ENCODE assay signal across 1 cellular context in the genomic region with DNA sequence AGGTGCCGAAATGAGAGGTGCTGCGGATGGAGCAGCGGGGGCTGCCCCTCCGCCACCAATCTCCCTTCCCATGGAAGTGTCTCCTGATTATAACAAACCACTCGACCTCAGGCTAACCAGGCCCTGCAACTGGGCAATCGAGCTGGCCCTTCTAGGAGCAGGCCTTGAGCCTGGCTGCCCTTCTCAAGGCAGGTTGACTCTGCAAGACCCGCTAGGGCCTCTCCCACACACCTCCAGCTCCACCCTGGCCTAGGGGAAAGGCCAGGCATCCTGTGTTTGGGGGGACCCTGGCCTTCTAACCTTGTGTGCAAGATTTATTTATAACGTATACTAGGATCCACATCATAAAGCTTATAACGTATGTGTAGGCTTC.
A peak's percentile ranks its signal among the peaks of the same experiment; 100 is the strongest.
TF ChIP-seq lines count a peak whose summit lies in the region.

No MANE protein-coding gene starts in this region.

TF ChIP-seq in HCT116, 20 proteins besides CTCF, POLR2A, EP300 and RAD21:
- TF ChIP-seq, protein P1, sequence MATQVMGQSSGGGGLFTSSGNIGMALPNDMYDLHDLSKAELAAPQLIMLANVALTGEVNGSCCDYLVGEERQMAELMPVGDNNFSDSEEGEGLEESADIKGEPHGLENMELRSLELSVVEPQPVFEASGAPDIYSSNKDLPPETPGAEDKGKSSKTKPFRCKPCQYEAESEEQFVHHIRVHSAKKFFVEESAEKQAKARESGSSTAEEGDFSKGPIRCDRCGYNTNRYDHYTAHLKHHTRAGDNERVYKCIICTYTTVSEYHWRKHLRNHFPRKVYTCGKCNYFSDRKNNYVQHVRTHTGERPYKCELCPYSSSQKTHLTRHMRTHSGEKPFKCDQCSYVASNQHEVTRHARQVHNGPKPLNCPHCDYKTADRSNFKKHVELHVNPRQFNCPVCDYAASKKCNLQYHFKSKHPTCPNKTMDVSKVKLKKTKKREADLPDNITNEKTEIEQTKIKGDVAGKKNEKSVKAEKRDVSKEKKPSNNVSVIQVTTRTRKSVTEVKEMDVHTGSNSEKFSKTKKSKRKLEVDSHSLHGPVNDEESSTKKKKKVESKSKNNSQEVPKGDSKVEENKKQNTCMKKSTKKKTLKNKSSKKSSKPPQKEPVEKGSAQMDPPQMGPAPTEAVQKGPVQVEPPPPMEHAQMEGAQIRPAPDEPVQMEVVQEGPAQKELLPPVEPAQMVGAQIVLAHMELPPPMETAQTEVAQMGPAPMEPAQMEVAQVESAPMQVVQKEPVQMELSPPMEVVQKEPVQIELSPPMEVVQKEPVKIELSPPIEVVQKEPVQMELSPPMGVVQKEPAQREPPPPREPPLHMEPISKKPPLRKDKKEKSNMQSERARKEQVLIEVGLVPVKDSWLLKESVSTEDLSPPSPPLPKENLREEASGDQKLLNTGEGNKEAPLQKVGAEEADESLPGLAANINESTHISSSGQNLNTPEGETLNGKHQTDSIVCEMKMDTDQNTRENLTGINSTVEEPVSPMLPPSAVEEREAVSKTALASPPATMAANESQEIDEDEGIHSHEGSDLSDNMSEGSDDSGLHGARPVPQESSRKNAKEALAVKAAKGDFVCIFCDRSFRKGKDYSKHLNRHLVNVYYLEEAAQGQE (IDR thresholded peaks at IDR 0.05; ENCODE audit: low read depth) = no peak
- TF ChIP-seq ZFX (IDR thresholded peaks at IDR 0.05) = peak; percentile 32; the same call in 1 of the 2 replicates
